ENCODE assay signal across 1 cellular context in the genomic region with DNA sequence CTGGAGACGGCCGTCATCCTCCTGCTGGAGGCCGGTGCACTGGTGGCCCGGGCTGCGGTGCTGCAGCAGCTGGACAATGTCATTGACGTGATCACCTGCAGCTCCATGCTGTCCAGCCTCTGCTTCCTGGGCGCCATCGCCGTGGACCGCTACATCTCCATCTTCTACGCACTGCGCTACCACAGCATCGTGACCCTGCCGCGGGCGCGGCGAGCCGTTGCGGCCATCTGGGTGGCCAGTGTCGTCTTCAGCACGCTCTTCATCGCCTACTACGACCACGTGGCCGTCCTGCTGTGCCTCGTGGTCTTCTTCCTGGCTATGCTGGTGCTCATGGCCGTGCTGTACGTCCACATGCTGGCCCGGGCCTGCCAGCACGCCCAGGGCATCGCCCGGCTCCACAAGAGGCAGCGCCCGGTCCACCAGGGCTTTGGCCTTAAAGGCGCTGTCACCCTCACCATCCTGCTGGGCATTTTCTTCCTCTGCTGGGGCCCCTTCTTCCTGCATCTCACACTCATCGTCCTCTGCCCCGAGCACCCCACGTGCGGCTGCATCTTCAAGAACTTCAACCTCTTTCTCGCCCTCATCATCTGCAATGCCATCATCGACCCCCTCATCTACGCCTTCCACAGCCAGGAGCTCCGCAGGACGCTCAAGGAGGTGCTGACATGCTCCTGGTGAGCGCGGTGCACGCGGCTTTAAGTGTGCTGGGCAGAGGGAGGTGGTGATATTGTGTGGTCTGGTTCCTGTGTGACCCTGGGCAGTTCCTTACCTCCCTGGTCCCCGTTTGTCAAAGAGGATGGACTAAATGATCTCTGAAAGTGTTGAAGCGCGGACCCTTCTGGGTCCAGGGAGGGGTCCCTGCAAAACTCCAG.
TF ChIP-seq lines count a peak whose summit lies in the region.

No MANE protein-coding gene starts in this region.

TF ChIP-seq in HepG2, 621 proteins besides CTCF, POLR2A, EP300 and RAD21 (continues in another document):
- TF ChIP-seq GATAD2A (CRISPR knock-in tag; IDR thresholded peaks at IDR 0.05) (no peak), TCF7L2 (IDR thresholded peaks at IDR 0.05; ENCODE audit: low read depth, low read length) (no peak), ZNF543 (CRISPR knock-in tag; IDR thresholded peaks at IDR 0.05) (no peak; the same call in 1 of the 2 replicates), ZNF768 (CRISPR knock-in tag; IDR thresholded peaks at IDR 0.05) (no peak; the same call in 1 of the 2 replicates), ADNP (CRISPR knock-in tag; IDR thresholded peaks at IDR 0.05) (no peak), ZNF24 (IDR thresholded peaks at IDR 0.05) (no peak), SRSF1 (optimal IDR thresholded peaks at IDR 0.05; ENCODE audit: low read depth, low read length) (no peak), PCBP2 (optimal IDR thresholded peaks at IDR 0.05; ENCODE audit: low read depth, low read length, poor library complexity, severe bottlenecking) (no peak), ZNF136 (CRISPR knock-in tag; IDR thresholded peaks at IDR 0.05; ENCODE audit: low read depth) (no peak), NCOR1 (IDR thresholded peaks at IDR 0.05; ENCODE audit: borderline replicate concordance, low read length) (no peak), FOXA3 (CRISPR knock-in tag; IDR thresholded peaks at IDR 0.05) (no peak), ZNF224 (CRISPR knock-in tag; IDR thresholded peaks at IDR 0.05) (no peak), TRIM22 (IDR thresholded peaks at IDR 0.05) (no peak), KDM2A (CRISPR knock-in tag; IDR thresholded peaks at IDR 0.05; ENCODE audit: borderline replicate concordance, low read depth) (no peak; the same call in 1 of the 2 replicates), RBAK (CRISPR knock-in tag; IDR thresholded peaks at IDR 0.05) (no peak), PAWR (CRISPR knock-in tag; IDR thresholded peaks at IDR 0.05; ENCODE audit: borderline replicate concordance) (no peak), MNT (IDR thresholded peaks at IDR 0.05) (peak; percentile 80), ONECUT2 (CRISPR knock-in tag; IDR thresholded peaks at IDR 0.05) (no peak), ZNF326 (CRISPR knock-in tag; IDR thresholded peaks at IDR 0.05; ENCODE audit: borderline replicate concordance) (no peak), CBX1 (IDR thresholded peaks at IDR 0.05; ENCODE audit: low read depth) (no peak), ZNF546 (CRISPR knock-in tag; conservative IDR thresholded peaks at IDR 0.05) (no peak), ZNF839 (CRISPR knock-in tag; IDR thresholded peaks at IDR 0.05; ENCODE audit: borderline replicate concordance) (no peak), SP140L (CRISPR knock-in tag; IDR thresholded peaks at IDR 0.05; ENCODE audit: borderline replicate concordance) (no peak), ZNF354B (CRISPR knock-in tag; IDR thresholded peaks at IDR 0.05) (no peak), ZNF572 (CRISPR knock-in tag; IDR thresholded peaks at IDR 0.05) (no peak), SRY (CRISPR knock-in tag; IDR thresholded peaks at IDR 0.05) (0 out of 2 replicates have a peak, but pooled peaks have one; percentile 40), ZNF660 (CRISPR knock-in tag; IDR thresholded peaks at IDR 0.05; ENCODE audit: borderline replicate concordance, low read depth) (no peak), HBP1 (CRISPR knock-in tag; IDR thresholded peaks at IDR 0.05; ENCODE audit: low read depth) (no peak), PRMT3 (CRISPR knock-in tag; IDR thresholded peaks at IDR 0.05; ENCODE audit: borderline replicate concordance, low read depth) (0 out of 2 replicates have a peak, but pooled peaks have one; percentile 40), SOX5 (CRISPR knock-in tag; IDR thresholded peaks at IDR 0.05; ENCODE audit: borderline replicate concordance) (no peak), PBX2 (CRISPR knock-in tag; IDR thresholded peaks at IDR 0.05) (no peak), NKX3-1 (CRISPR knock-in tag; IDR thresholded peaks at IDR 0.05) (no peak), EEA1 (CRISPR knock-in tag; IDR thresholded peaks at IDR 0.05; ENCODE audit: borderline replicate concordance) (0 out of 2 replicates have a peak, but pooled peaks have one; percentile 32), PITX1 (CRISPR knock-in tag; IDR thresholded peaks at IDR 0.05) (no peak), ZZZ3 (CRISPR knock-in tag; IDR thresholded peaks at IDR 0.05; ENCODE audit: borderline replicate concordance) (no peak), ZBTB21 (CRISPR knock-in tag; IDR thresholded peaks at IDR 0.05) (no peak), NFYB (CRISPR knock-in tag; IDR thresholded peaks at IDR 0.05) (no peak), ERF (CRISPR knock-in tag; IDR thresholded peaks at IDR 0.05) (no peak), ARID2 (CRISPR knock-in tag; IDR thresholded peaks at IDR 0.05; ENCODE audit: borderline replicate concordance) (no peak), ZNF766 (CRISPR knock-in tag; IDR thresholded peaks at IDR 0.05; ENCODE audit: borderline replicate concordance) (no peak)
- TF ChIP-seq, protein P1, sequence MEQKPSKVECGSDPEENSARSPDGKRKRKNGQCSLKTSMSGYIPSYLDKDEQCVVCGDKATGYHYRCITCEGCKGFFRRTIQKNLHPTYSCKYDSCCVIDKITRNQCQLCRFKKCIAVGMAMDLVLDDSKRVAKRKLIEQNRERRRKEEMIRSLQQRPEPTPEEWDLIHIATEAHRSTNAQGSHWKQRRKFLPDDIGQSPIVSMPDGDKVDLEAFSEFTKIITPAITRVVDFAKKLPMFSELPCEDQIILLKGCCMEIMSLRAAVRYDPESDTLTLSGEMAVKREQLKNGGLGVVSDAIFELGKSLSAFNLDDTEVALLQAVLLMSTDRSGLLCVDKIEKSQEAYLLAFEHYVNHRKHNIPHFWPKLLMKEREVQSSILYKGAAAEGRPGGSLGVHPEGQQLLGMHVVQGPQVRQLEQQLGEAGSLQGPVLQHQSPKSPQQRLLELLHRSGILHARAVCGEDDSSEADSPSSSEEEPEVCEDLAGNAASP (CRISPR knock-in tag; IDR thresholded peaks at IDR 0.05; ENCODE audit: borderline replicate concordance) = no peak
- TF ChIP-seq, protein P2, sequence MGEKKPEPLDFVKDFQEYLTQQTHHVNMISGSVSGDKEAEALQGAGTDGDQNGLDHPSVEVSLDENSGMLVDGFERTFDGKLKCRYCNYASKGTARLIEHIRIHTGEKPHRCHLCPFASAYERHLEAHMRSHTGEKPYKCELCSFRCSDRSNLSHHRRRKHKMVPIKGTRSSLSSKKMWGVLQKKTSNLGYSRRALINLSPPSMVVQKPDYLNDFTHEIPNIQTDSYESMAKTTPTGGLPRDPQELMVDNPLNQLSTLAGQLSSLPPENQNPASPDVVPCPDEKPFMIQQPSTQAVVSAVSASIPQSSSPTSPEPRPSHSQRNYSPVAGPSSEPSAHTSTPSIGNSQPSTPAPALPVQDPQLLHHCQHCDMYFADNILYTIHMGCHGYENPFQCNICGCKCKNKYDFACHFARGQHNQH (CRISPR knock-in tag; IDR thresholded peaks at IDR 0.05) = no peak
- TF ChIP-seq, protein P3, sequence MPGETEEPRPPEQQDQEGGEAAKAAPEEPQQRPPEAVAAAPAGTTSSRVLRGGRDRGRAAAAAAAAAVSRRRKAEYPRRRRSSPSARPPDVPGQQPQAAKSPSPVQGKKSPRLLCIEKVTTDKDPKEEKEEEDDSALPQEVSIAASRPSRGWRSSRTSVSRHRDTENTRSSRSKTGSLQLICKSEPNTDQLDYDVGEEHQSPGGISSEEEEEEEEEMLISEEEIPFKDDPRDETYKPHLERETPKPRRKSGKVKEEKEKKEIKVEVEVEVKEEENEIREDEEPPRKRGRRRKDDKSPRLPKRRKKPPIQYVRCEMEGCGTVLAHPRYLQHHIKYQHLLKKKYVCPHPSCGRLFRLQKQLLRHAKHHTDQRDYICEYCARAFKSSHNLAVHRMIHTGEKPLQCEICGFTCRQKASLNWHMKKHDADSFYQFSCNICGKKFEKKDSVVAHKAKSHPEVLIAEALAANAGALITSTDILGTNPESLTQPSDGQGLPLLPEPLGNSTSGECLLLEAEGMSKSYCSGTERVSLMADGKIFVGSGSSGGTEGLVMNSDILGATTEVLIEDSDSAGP (CRISPR knock-in tag; IDR thresholded peaks at IDR 0.05; ENCODE audit: borderline replicate concordance) = no peak
- TF ChIP-seq, protein P4, sequence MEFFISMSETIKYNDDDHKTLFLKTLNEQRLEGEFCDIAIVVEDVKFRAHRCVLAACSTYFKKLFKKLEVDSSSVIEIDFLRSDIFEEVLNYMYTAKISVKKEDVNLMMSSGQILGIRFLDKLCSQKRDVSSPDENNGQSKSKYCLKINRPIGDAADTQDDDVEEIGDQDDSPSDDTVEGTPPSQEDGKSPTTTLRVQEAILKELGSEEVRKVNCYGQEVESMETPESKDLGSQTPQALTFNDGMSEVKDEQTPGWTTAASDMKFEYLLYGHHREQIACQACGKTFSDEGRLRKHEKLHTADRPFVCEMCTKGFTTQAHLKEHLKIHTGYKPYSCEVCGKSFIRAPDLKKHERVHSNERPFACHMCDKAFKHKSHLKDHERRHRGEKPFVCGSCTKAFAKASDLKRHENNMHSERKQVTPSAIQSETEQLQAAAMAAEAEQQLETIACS (CRISPR knock-in tag; IDR thresholded peaks at IDR 0.05) = no peak
- TF ChIP-seq, protein P5, sequence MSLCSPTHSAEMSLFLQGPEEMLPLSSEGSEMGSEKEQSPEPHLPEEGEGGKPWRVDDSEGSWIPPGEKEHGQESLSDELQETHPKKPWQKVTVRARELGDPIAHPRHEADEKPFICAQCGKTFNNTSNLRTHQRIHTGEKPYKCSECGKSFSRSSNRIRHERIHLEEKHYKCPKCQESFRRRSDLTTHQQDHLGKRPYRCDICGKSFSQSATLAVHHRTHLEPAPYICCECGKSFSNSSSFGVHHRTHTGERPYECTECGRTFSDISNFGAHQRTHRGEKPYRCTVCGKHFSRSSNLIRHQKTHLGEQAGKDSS (CRISPR knock-in tag; IDR thresholded peaks at IDR 0.05; ENCODE audit: borderline replicate concordance, low read depth) = no peak
- TF ChIP-seq, protein P6, sequence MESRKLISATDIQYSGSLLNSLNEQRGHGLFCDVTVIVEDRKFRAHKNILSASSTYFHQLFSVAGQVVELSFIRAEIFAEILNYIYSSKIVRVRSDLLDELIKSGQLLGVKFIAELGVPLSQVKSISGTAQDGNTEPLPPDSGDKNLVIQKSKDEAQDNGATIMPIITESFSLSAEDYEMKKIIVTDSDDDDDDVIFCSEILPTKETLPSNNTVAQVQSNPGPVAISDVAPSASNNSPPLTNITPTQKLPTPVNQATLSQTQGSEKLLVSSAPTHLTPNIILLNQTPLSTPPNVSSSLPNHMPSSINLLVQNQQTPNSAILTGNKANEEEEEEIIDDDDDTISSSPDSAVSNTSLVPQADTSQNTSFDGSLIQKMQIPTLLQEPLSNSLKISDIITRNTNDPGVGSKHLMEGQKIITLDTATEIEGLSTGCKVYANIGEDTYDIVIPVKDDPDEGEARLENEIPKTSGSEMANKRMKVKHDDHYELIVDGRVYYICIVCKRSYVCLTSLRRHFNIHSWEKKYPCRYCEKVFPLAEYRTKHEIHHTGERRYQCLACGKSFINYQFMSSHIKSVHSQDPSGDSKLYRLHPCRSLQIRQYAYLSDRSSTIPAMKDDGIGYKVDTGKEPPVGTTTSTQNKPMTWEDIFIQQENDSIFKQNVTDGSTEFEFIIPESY (CRISPR knock-in tag; IDR thresholded peaks at IDR 0.05) = peak; percentile 84
